8 cellular contexts compared by ENCODE assay signal in the genomic region with DNA sequence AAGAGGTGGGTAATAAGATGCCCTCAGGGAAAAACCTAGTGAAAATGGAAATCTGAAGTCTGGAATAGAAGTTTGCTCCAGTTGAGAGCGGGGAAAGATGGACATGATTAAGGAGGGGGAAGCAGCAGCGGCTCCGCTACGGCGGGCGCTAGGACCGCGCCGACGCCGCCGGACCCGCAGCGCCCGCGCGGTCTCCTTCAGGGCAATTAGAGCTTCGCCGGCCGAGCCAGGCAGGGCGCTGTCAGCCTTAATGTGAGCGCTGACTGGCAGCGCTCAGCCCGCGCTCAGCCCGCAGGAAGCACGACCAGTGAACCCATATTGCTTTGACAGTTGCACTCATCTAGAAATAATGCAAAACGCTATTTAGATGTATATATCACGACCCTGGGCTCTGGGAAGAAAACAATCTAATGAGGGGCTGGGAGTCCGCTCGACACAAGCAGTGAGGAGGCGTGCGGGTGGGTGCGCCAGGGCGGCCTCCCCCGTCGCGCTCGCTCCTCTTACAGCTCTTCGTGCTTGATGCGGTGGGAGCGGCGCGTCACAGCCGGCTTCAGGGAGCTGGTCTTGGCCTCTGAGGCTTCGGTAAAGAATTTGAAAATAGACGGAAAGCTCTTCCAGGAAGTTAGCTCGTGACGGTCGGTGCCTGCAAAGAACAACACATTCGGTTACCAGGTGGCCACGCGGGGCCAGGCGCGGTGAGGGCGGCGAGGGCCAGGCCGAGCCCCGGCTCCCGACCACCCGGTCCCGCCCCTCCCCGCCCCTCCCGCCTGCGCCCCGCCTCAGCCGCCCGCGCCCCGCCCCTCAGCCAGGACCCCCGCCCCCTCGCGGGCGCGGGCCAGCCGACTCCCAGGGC. TPM values are rescaled to one million over a fixed set of nuclear protein-coding genes. Genes with fewer than 3 reads are reported as not detected.
A peak's percentile ranks its signal among the peaks of the same experiment; 100 is the strongest.
DNase-seq lines count a peak whose midpoint lies in the region; TF ChIP-seq lines count a peak whose summit lies in the region.

No MANE protein-coding gene starts in this region.

- H3K27ac ChIP-seq in HEK293 (ENCODE audit: extremely low read depth, low read depth, low read length): peak overlapping the region; percentile 93
- peak overlapping the region; percentile 87 for H3K27ac ChIP-seq in SJCRH30
- no peak overlapping the region for H3K27ac ChIP-seq in parathyroid adenoma

- no peaks in the 10 kb centered on the region for H3K79me2 ChIP-seq in parathyroid adenoma

- H3K4me1 ChIP-seq in HEK293 (ENCODE audit: control insufficient read depth, insufficient read depth, low read length) (no peaks in the 10 kb centered on the region), SJCRH30 (no peaks in the 10 kb centered on the region; the same call in 1 of the 2 replicates), adipocyte (ENCODE audit: control insufficient read depth, insufficient read depth, low read length) (peaks cover 5% of the 10 kb centered on the region), parathyroid adenoma (no peaks in the 10 kb centered on the region)

- H3K27me3 ChIP-seq in SJCRH30 (no peaks in the 10 kb centered on the region), adipocyte (replicated peaks; ENCODE audit: control insufficient read depth, insufficient read depth, low read length) (no peaks in the 10 kb centered on the region), parathyroid adenoma (ENCODE audit: control insufficient read depth, insufficient read depth, low read length) (no peaks in the 10 kb centered on the region)

- intact Hi-C loops in cardiac septum (cut with DNase I): loop anchor here (5.0 kb wide), 1 partner anchor 492 kb away; a partner anchor contains a TSS

- peak overlapping the region; percentile 90 for H3K4me2 ChIP-seq in parathyroid adenoma (ENCODE audit: low read length)

- peak; percentile 8 for TF ChIP-seq CTCF in GM12864 (IDR thresholded peaks at IDR 0.05; ENCODE audit: low read depth, low read length, missing control alignments)
- TF ChIP-seq CTCF in HEK293 (tag by site-specific recombination; IDR thresholded peaks at IDR 0.05): peak; percentile 77
- no peak for TF ChIP-seq CTCF in parathyroid adenoma (IDR thresholded peaks at IDR 0.05)

- CTCF ChIA-PET in HEK293 (lab: Yijun Ruan, JAX): interaction anchor here (0.6 to 1.3 kb wide), 6 partner anchors 9 to 274 kb away, joined by 3 to 6 read pairs (median 4); no protein-coding TSS in a partner anchor

- H3K9ac ChIP-seq in adipocyte (ENCODE audit: low read length): peak overlapping the region; percentile 79
- H3K9ac ChIP-seq in parathyroid adenoma: no peak overlapping the region

- DNase-seq in GM12864 (ENCODE audit: low read depth) (no peak), LoVo (ENCODE audit: low spot score) (peak; percentile 83), SJCRH30 (peak; percentile 77 to 86), adipocyte (ENCODE audit: low read depth) (peak; percentile 90), cardiac septum (ENCODE audit: low spot score) (peak; percentile 84), mesenteric fat pad (ENCODE audit: low spot score) (no peak)

- H3K36me3 ChIP-seq in HEK293 (ENCODE audit: control insufficient read depth in 2 of 2, insufficient read depth in 1 of 2, low read length in 2 of 2) (no peaks in the 10 kb centered on the region), SJCRH30 (no peaks in the 10 kb centered on the region), adipocyte (ENCODE audit: control insufficient read depth, insufficient read depth, low read length, severe bottlenecking) (no peaks in the 10 kb centered on the region), parathyroid adenoma (ENCODE audit: control insufficient read depth, insufficient read depth, low read length) (no peaks in the 10 kb centered on the region)

- peak overlapping the region; percentile 71 for H2AFZ ChIP-seq in parathyroid adenoma

- POLR2A ChIA-PET in HEK293 (lab: Yijun Ruan, JAX): interaction anchor here (0.7 to 2.7 kb wide), 4 partner anchors 38 to 126 kb away, joined by 3 to 24 read pairs (median 4); partner anchors contain the start of gene NR2F1

- no peaks in the 10 kb centered on the region for H3K9me3 ChIP-seq in HEK293 (ENCODE audit: control insufficient read depth, insufficient read depth, low read depth, low read length)
- no peaks in the 10 kb centered on the region for H3K9me3 ChIP-seq in SJCRH30 (replicated peaks)
- no peaks in the 10 kb centered on the region for H3K9me3 ChIP-seq in adipocyte (ENCODE audit: control insufficient read depth, low read length)
- H3K9me3 ChIP-seq in parathyroid adenoma (ENCODE audit: control insufficient read depth, low read length): no peaks in the 10 kb centered on the region

- H3K4me3 ChIP-seq in GM12864 (ENCODE audit: low read depth, low read length): peak overlapping the region; percentile 59
- peak overlapping the region; percentile 72 for H3K4me3 ChIP-seq in HEK293 (ENCODE audit: low read depth, low read length)
- peak overlapping the region; percentile 78 for H3K4me3 ChIP-seq in SJCRH30
- peak overlapping the region; percentile 87 for H3K4me3 ChIP-seq in adipocyte (ENCODE audit: low read length)
- peak overlapping the region; percentile 59 for H3K4me3 ChIP-seq in parathyroid adenoma (ENCODE audit: low read depth, low read length)

TF ChIP-seq in HEK293, 187 proteins besides CTCF, POLR2A, EP300 and RAD21 (continues in another document):
- no peak for TF ChIP-seq ZNF624 (tag by site-specific recombination; IDR thresholded peaks at IDR 0.05)
- TF ChIP-seq IKZF3 (tag by site-specific recombination; IDR thresholded peaks at IDR 0.05): 0 out of 2 replicates have a peak, but pooled peaks have one; percentile 27
- TF ChIP-seq TCF7L2 (IDR thresholded peaks at IDR 0.05; ENCODE audit: borderline replicate concordance, low read depth, low read length): no peak
- peak; percentile 53 for TF ChIP-seq KLF16 (tag by site-specific recombination; IDR thresholded peaks at IDR 0.05)
- TF ChIP-seq ZNF391 (tag by site-specific recombination; IDR thresholded peaks at IDR 0.05; ENCODE audit: borderline replicate concordance, low read depth): 0 out of 2 replicates have a peak, but pooled peaks have one; percentile 12
- TF ChIP-seq, protein P1, sequence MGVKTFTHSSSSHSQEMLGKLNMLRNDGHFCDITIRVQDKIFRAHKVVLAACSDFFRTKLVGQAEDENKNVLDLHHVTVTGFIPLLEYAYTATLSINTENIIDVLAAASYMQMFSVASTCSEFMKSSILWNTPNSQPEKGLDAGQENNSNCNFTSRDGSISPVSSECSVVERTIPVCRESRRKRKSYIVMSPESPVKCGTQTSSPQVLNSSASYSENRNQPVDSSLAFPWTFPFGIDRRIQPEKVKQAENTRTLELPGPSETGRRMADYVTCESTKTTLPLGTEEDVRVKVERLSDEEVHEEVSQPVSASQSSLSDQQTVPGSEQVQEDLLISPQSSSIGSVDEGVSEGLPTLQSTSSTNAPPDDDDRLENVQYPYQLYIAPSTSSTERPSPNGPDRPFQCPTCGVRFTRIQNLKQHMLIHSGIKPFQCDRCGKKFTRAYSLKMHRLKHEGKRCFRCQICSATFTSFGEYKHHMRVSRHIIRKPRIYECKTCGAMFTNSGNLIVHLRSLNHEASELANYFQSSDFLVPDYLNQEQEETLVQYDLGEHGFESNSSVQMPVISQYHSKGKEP (tag by site-specific recombination; IDR thresholded peaks at IDR 0.05): 0 out of 2 replicates have a peak, but pooled peaks have one; percentile 38
- TF ChIP-seq ZNF501 (tag by site-specific recombination; IDR thresholded peaks at IDR 0.05): 0 out of 2 replicates have a peak, but pooled peaks have one; percentile 75
- TF ChIP-seq, protein P2, sequence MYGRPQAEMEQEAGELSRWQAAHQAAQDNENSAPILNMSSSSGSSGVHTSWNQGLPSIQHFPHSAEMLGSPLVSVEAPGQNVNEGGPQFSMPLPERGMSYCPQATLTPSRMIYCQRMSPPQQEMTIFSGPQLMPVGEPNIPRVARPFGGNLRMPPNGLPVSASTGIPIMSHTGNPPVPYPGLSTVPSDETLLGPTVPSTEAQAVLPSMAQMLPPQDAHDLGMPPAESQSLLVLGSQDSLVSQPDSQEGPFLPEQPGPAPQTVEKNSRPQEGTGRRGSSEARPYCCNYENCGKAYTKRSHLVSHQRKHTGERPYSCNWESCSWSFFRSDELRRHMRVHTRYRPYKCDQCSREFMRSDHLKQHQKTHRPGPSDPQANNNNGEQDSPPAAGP (tag by site-specific recombination; IDR thresholded peaks at IDR 0.05): 0 out of 2 replicates have a peak, but pooled peaks have one; percentile 62
- TF ChIP-seq ZNF394 (tag by site-specific recombination; IDR thresholded peaks at IDR 0.05; ENCODE audit: borderline replicate concordance): peak; percentile 32; the same call in 1 of the 2 replicates
- peak; percentile 92 for TF ChIP-seq ZNF335 (tag by site-specific recombination; conservative IDR thresholded peaks at IDR 0.05)
- TF ChIP-seq ZXDB (tag by site-specific recombination; IDR thresholded peaks at IDR 0.05): peak; percentile 73
- TF ChIP-seq KLF7 (tag by site-specific recombination; IDR thresholded peaks at IDR 0.05; ENCODE audit: borderline replicate concordance): no peak
- peak; percentile 20; the same call in 1 of the 2 replicates for TF ChIP-seq GLIS1 (tag by site-specific recombination; IDR thresholded peaks at IDR 0.05)
- TF ChIP-seq ZBTB20 (tag by site-specific recombination; IDR thresholded peaks at IDR 0.05): peak; percentile 48; the same call in 1 of the 2 replicates
- 0 out of 2 replicates have a peak, but pooled peaks have one; percentile 19 for TF ChIP-seq FEZF1 (tag by site-specific recombination; IDR thresholded peaks at IDR 0.05)
- TF ChIP-seq BCL11A (tag by site-specific recombination; IDR thresholded peaks at IDR 0.05; ENCODE audit: low read depth): peak; percentile 76; the same call in 1 of the 2 replicates
- TF ChIP-seq ZNF2 (tag by site-specific recombination; IDR thresholded peaks at IDR 0.05): 0 out of 2 replicates have a peak, but pooled peaks have one; percentile 66
- peak; percentile 12; the same call in 1 of the 2 replicates for TF ChIP-seq ZNF10 (tag by site-specific recombination; IDR thresholded peaks at IDR 0.05)

RNA-seq across cellular contexts. Expression of gene NR2F1, which starts 37.7 kb away (rescaled TPM):
- total RNA-seq in SJCRH30 (2014; rRNA removed; shearing (Covaris generic)): 18.2 and 18.7 TPM in 2 replicates
- 0.73 TPM for total RNA-seq in cardiac septum
- total RNA-seq in mesenteric fat pad: 71.5 TPM

RNA-seq across cellular contexts. Expression of gene NR2F1-AS1, which starts 39.7 kb away (rescaled TPM):
- total RNA-seq in SJCRH30 (2014; rRNA removed; shearing (Covaris generic)): 11.3 and 12.4 TPM in 2 replicates
- total RNA-seq in cardiac septum (0.89 TPM), mesenteric fat pad (23.2 TPM)

Comparison
In these comparisons a context has a peak if more than half of its experiments do, and no peak if none do; other contexts are left out.
1. DNase-seq: peak in LoVo (single experiment), SJCRH30 (2 of 2), adipocyte (single experiment) and cardiac septum (single experiment); none in GM12864 (single experiment) and mesenteric fat pad (single experiment).
2. RNA of gene NR2F1, which starts 37.7 kb away (total RNA-seq): 71.5 TPM in mesenteric fat pad (single experiment) and 18.2 to 18.7 TPM in SJCRH30; 0.73 TPM in cardiac septum (single experiment); every median in the first group is over 10 times any median in the second.
3. Peak in every context shown above with its lines, with median percentiles within 50 percentile points of each other: H3K4me3 ChIP-seq.